8 cellular contexts compared by ENCODE assay signal in genomic region chr22:41532908-41533825, GRCh38. TPM values are rescaled to one million over a fixed set of nuclear protein-coding genes. Genes with fewer than 3 reads are reported as not detected.
DNase-seq lines count a peak whose midpoint lies in the region; ATAC-seq and TF ChIP-seq lines count a peak whose summit lies in the region.

No MANE protein-coding gene starts in this region.

- no peaks in the 10 kb centered on the region for H3K9me3 Mint-ChIP-seq in CD14-positive monocyte

- WGBS in prostate gland, result 63% methylated on average over 18 of the region's 19 CpGs
- 55 to 56% methylated on average over 19 of the region's 19 CpGs for WGBS in aorta, 2 donors

- H3K4me1 ChIP-seq in prostate gland (replicated peaks), result no peaks in the 10 kb centered on the region
- no peaks in the 10 kb centered on the region for H3K4me1 ChIP-seq in aorta (ENCODE audit: control insufficient read depth in 1 of 2, insufficient read depth in 2 of 2, low read length in 2 of 2)

- peak; percentile 77 for ATAC-seq in aorta (ENCODE audit: low FRiP score)
- ATAC-seq in HG03469 (IDR thresholded peaks at IDR 0.05; ENCODE audit: unreplicated experiment), result no peak

- no peak overlapping the region for H3K4me3 Mint-ChIP-seq in CD14-positive monocyte

- H3K36me3 Mint-ChIP-seq in CD14-positive monocyte, result peaks cover 40 to 80% of the 10 kb centered on the region in 2 donors

- H3K27ac ChIP-seq in prostate gland (no peak overlapping the region), aorta (ENCODE audit: low read depth in 1 of 2, low read length in 2 of 2) (no peak overlapping the region)

- TF ChIP-seq POLR2A in prostate gland (IDR thresholded peaks at IDR 0.05), result no peak

- H3K27me3 ChIP-seq in prostate gland (replicated peaks; ENCODE audit: insufficient read depth), result no peaks in the 10 kb centered on the region
- no peaks in the 10 kb centered on the region for H3K27me3 ChIP-seq in aorta (ENCODE audit: control insufficient read depth in 1 of 2, insufficient read depth in 2 of 2, low read length in 1 of 2)

- H3K4me3 ChIP-seq in HFF-Myc (replicated peaks; ENCODE audit: low read depth, low read length) (no peak overlapping the region), prostate gland (no peak overlapping the region), aorta (ENCODE audit: low read length in 2 of 2) (no peak overlapping the region)

- peak; percentile 67 for DNase-seq in CD14-positive monocyte (ENCODE audit: low spot score)
- DNase-seq in HFF-Myc (ENCODE audit: extremely low read depth, low read depth), result no peak
- DNase-seq in SK-MEL-5 (ENCODE audit: low read depth, low spot score), result peak; percentile 81
- DNase-seq in activated naive CD4-positive, alpha-beta T cell treated with anti-CD3 and anti-CD28 coated beads, Interleukin-2, amount 50 U/mL, for 16 hours, result peak; percentile 64
- DNase-seq in head of caudate nucleus, result peak; percentile 61 to 91 (median 78)
- DNase-seq in prostate gland (ENCODE audit: low spot score), result no peak
- DNase-seq in aorta, result peak; percentile 83 to 95

- intact Hi-C loops in CD14-positive monocyte (cut with micrococcal nuclease), result no loop called here
- intact Hi-C loops in head of caudate nucleus (cut with DNase I), result no loop called here
- intact Hi-C loops in prostate gland (cut with DNase I), result no loop called here
- intact Hi-C loops in aorta (cut with DNase I), result no loop called here

- H3K36me3 ChIP-seq in prostate gland, result peaks cover 0 to 3% of the 10 kb centered on the region in 2 donors
- no peaks in the 10 kb centered on the region for H3K36me3 ChIP-seq in aorta (ENCODE audit: control insufficient read depth in 1 of 2, insufficient read depth in 2 of 2, low read length in 1 of 2)

- H3K9me3 ChIP-seq in prostate gland (no peaks in the 10 kb centered on the region), aorta (ENCODE audit: control insufficient read depth, low read length) (no peaks in the 10 kb centered on the region)

- H3K27ac Mint-ChIP-seq in CD14-positive monocyte, result peak overlapping the region in 3 of 7 donors; percentile 19 to 58 (median 42)

- peaks cover 3% of the 10 kb centered on the region for H3K4me1 Mint-ChIP-seq in CD14-positive monocyte

- in situ Hi-C loops in SK-MEL-5 (cut with HindIII; ENCODE audit: low pct_unique_long_range_greater_than_20kb, low sequenced_read_pairs), result no loop called here

- peaks cover 0 to 4% (median 0%) of the 10 kb centered on the region in 3 donors for H3K27me3 Mint-ChIP-seq in CD14-positive monocyte (ENCODE audit: low read depth in 3 of 3)

- peak; percentile 87 for TF ChIP-seq CTCF in CD14-positive monocyte (IDR thresholded peaks at IDR 0.05)
- TF ChIP-seq CTCF in HFF-Myc (IDR thresholded peaks at IDR 0.05; ENCODE audit: low read depth, low read length, missing control alignments), result peak; percentile 88
- peak; percentile 57 to 64 (median 60) for TF ChIP-seq CTCF in prostate gland (IDR thresholded peaks at IDR 0.05)

RNA-seq across cellular contexts. Expression of gene POLR3H, which starts 11.1 kb away (rescaled TPM):
- polyA plus RNA-seq in CD14-positive monocyte (10 to 100 TPM; 10.4 to 19.0 TPM), aorta (10 to 100 TPM in 1 of 2 donors, 1 to 10 TPM in 1; 9.4 to 21.0 TPM)
- total RNA-seq in SK-MEL-5 (2014; rRNA removed; shearing (Covaris generic)), result 20.0 and 23.9 TPM in 2 replicates
- 40.6 and 47.5 TPM in 2 replicates for polyA plus RNA-seq in SK-MEL-5 (2015; cell fraction: cytosol; rRNA removed)
- polyA plus RNA-seq in SK-MEL-5 (2015; cell fraction: nucleus; rRNA removed), result 34.4 and 37.8 TPM in 2 replicates
- total RNA-seq in prostate gland (10 to 100 TPM; 27.8 to 29.1 TPM), aorta (10 to 100 TPM; 25.3 to 29.2 TPM)

RNA-seq across cellular contexts. Expression of gene CSDC2, which starts 27.6 kb away (rescaled TPM):
- polyA plus RNA-seq in CD14-positive monocyte (not detected), aorta (100 to 1,000 TPM in 1 of 2 donors, 10 to 100 TPM in 1; 19.2 to 129 TPM)
- not detected in 2 replicates for total RNA-seq in SK-MEL-5 (2014; rRNA removed; shearing (Covaris generic))
- not detected in 2 replicates for polyA plus RNA-seq in SK-MEL-5 (2015; cell fraction: cytosol; rRNA removed)
- not detected in 2 replicates for polyA plus RNA-seq in SK-MEL-5 (2015; cell fraction: nucleus; rRNA removed)
- total RNA-seq in prostate gland (10 to 100 TPM in 1 of 2 donors, 1 to 10 TPM in 1; 7.2 to 93.6 TPM), aorta (10 to 100 TPM; 28.2 to 76.9 TPM)

RNA-seq across cellular contexts. Expression of gene PMM1, which starts 56.5 kb away (rescaled TPM):
- 10 to 100 TPM; 15.6 to 23.5 TPM for polyA plus RNA-seq in CD14-positive monocyte
- 8.2 and 9.0 TPM in 2 replicates for total RNA-seq in SK-MEL-5 (2014; rRNA removed; shearing (Covaris generic))
- 39.9 and 40.2 TPM in 2 replicates for polyA plus RNA-seq in SK-MEL-5 (2015; cell fraction: cytosol; rRNA removed)
- polyA plus RNA-seq in SK-MEL-5 (2015; cell fraction: nucleus; rRNA removed), result 67.2 and 102 TPM in 2 replicates
- 10 to 100 TPM; 49.0 to 58.6 TPM for total RNA-seq in prostate gland
- total RNA-seq in aorta, result 10 to 100 TPM; 23.8 to 25.2 TPM
- polyA plus RNA-seq in aorta, result 100 to 1,000 TPM in 1 of 2 donors, 10 to 100 TPM in 1; 43.6 to 101 TPM

Comparison
In these comparisons a context has a peak if more than half of its experiments do, and no peak if none do; other contexts are left out.
1. DNase-seq: peak in CD14-positive monocyte (single experiment), SK-MEL-5 (single experiment), activated naive CD4-positive, alpha-beta T cell treated with anti-CD3 and anti-CD28 coated beads, Interleukin-2, amount 50 U/mL, for 16 hours (single experiment), head of caudate nucleus (42 of 42) and aorta (2 of 2); none in HFF-Myc (single experiment) and prostate gland (single experiment).
2. Peak in every context shown above with its lines, with median percentiles within 50 percentile points of each other: CTCF ChIP-seq.